ENCODE assay signal across 17 cellular contexts in the genomic region with DNA sequence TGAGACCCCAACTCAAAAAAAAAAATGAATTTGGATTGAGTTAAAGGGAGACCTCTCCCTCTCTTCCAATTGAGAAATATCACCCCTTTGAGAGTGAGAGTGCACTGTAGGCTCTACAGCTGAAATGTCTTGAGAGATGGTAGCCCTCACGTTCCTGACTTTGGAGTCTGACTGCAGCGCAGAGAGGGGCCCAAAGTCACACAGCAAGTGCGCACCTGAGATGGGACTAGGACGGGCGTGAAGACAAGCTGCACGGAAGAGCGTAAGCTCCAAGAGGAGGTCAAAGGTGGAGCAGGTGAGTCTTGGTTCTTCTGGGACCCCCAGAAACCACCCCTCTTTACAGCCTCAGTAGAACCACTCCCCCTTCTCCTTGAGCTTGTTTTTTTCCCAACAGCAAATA. TPM values are rescaled to one million over a fixed set of nuclear protein-coding genes. Genes with fewer than 3 reads are reported as not detected.
A peak's percentile ranks its signal among the peaks of the same experiment; 100 is the strongest.
DNase-seq lines count a peak whose midpoint lies in the region; ATAC-seq and TF ChIP-seq lines count a peak whose summit lies in the region.
"Had no signal": no experiment of that assay in that cellular context is flagged by ENCODE, and none has a peak within 500 bp of the region (broad histone marks: within the 10 kb centered on the region; RNA-seq: fewer than 3 reads in every experiment).

No MANE protein-coding gene starts in this region.

- H3K4me3 Mint-ChIP-seq in stimulated activated naive CD8-positive, alpha-beta T cell treated with anti-CD3 and anti-CD28 coated beads, Interleukin-15, Interleukin-2, amounts not matched to agents 100 ng/mL and 50 ng/mL, for 24 hours = peak overlapping the region; percentile 99
- no peak overlapping the region for H3K4me3 Mint-ChIP-seq in naive B cell
- H3K4me3 Mint-ChIP-seq: brain had no signal

- H3K27ac ChIP-seq in vagina = peak overlapping the region; percentile 12
- H3K27ac ChIP-seq: VCaP had no signal

- peak overlapping the region; percentile 100 for H3K27ac Mint-ChIP-seq in stimulated activated naive CD8-positive, alpha-beta T cell treated with anti-CD3 and anti-CD28 coated beads, Interleukin-15, Interleukin-2, amounts not matched to agents 100 ng/mL and 50 ng/mL, for 24 hours
- H3K27ac Mint-ChIP-seq in activated naive CD4-positive, alpha-beta T cell treated with anti-CD3 and anti-CD28 coated beads, Interleukin-2, amount 50 U/mL, for 72 hours = peak overlapping the region; percentile 93 to 98
- H3K27ac Mint-ChIP-seq in naive B cell = peak overlapping the region in 4 of 6 donors; percentile 18 to 77 (median 48)

- no peaks in the 10 kb centered on the region for H3K27me3 ChIP-seq in vagina

- intact Hi-C loops in vagina (cut with DNase I) = no loop called here

- no peaks in the 10 kb centered on the region for H3K27me3 Mint-ChIP-seq in stimulated activated naive CD8-positive, alpha-beta T cell treated with anti-CD3 and anti-CD28 coated beads, Interleukin-15, Interleukin-2, amounts not matched to agents 100 ng/mL and 50 ng/mL, for 24 hours
- H3K27me3 Mint-ChIP-seq in naive B cell = no peaks in the 10 kb centered on the region
- H3K27me3 Mint-ChIP-seq: brain had no signal

- no peaks in the 10 kb centered on the region for H3K36me3 ChIP-seq in vagina

- H3K9me3 ChIP-seq in vagina = no peaks in the 10 kb centered on the region

- no peaks in the 10 kb centered on the region for H3K9me3 Mint-ChIP-seq in stimulated activated naive CD8-positive, alpha-beta T cell treated with anti-CD3 and anti-CD28 coated beads, Interleukin-15, Interleukin-2, amounts not matched to agents 100 ng/mL and 50 ng/mL, for 24 hours
- no peaks in the 10 kb centered on the region for H3K9me3 Mint-ChIP-seq in activated naive CD4-positive, alpha-beta T cell treated with anti-CD3 and anti-CD28 coated beads, Interleukin-2, amount 50 U/mL, for 72 hours
- no peaks in the 10 kb centered on the region for H3K9me3 Mint-ChIP-seq in naive B cell
- H3K9me3 Mint-ChIP-seq: brain had no signal

- TF ChIP-seq CTCF in vagina (IDR thresholded peaks at IDR 0.05) = no peak

- no peak for ATAC-seq in stimulated activated naive CD8-positive, alpha-beta T cell treated with anti-CD3 and anti-CD28 coated beads, Interleukin-15, Interleukin-2, amounts not matched to agents 100 U/mL and 50 U/mL, for 24 hours
- no peak for ATAC-seq in activated naive CD4-positive, alpha-beta T cell treated with anti-CD3 and anti-CD28 coated beads, Interleukin-2, amount 50 U/mL, for 72 hours
- no peak for ATAC-seq in naive B cell (ENCODE audit: low read depth in 2 of 2)
- no peak for ATAC-seq in HG03025 (IDR thresholded peaks at IDR 0.05; ENCODE audit: low FRiP score, unreplicated experiment)
- ATAC-seq: SK-N-SH treated with all-trans-retinoic acid at 6 μM for 48 hours had no signal

- H3K36me3 Mint-ChIP-seq in stimulated activated naive CD8-positive, alpha-beta T cell treated with anti-CD3 and anti-CD28 coated beads, Interleukin-15, Interleukin-2, amounts not matched to agents 100 ng/mL and 50 ng/mL, for 24 hours (ENCODE audit: low read depth) = peaks cover 23% of the 10 kb centered on the region
- H3K36me3 Mint-ChIP-seq in activated naive CD4-positive, alpha-beta T cell treated with anti-CD3 and anti-CD28 coated beads, Interleukin-2, amount 50 U/mL, for 72 hours = peaks cover 17 to 40% of the 10 kb centered on the region in 2 donors
- H3K36me3 Mint-ChIP-seq in naive B cell = no peaks in the 10 kb centered on the region
- H3K36me3 Mint-ChIP-seq: brain had no signal

- peak overlapping the region; percentile 19 to 25 for H3K4me3 ChIP-seq in vagina

- no peak for TF ChIP-seq POLR2A in vagina (IDR thresholded peaks at IDR 0.05)

- peaks cover 57% of the 10 kb centered on the region for H3K4me1 Mint-ChIP-seq in stimulated activated naive CD8-positive, alpha-beta T cell treated with anti-CD3 and anti-CD28 coated beads, Interleukin-15, Interleukin-2, amounts not matched to agents 100 ng/mL and 50 ng/mL, for 24 hours (ENCODE audit: low read depth)
- peaks cover 7 to 17% (median 10%) of the 10 kb centered on the region in 3 donors for H3K4me1 Mint-ChIP-seq in naive B cell

- H3K4me1 ChIP-seq in vagina = no peaks in the 10 kb centered on the region

- DNase-seq in stimulated activated naive CD8-positive, alpha-beta T cell treated with anti-CD3 and anti-CD28 coated beads, Interleukin-15, Interleukin-2, amounts not matched to agents 100 U/mL and 50 U/mL, for 24 hours = no peak
- DNase-seq in activated naive CD4-positive, alpha-beta T cell treated with anti-CD3 and anti-CD28 coated beads, Interleukin-2, amount 50 U/mL, for 72 hours (ENCODE audit: low spot score in 2 of 2) = no peak
- DNase-seq in naive B cell = no peak
- no peak for DNase-seq in vagina (ENCODE audit: extremely low spot score in 2 of 2)
- DNase-seq in GDM1 (lab: John Stamatoyannopoulos, UW) = no peak
- no peak for DNase-seq in HCEC 1CT
- DNase-seq: DMS53, NCI-H146, NCI-H446 treated with DMSO at 0.1 percent for 48 hours, occipital lobe had no signal

RNA-seq across cellular contexts. Expression of a gene that starts 0.6 kb away (rescaled TPM):
- total RNA-seq in activated naive CD4-positive, alpha-beta T cell treated with anti-CD3 and anti-CD28 coated beads, Interleukin-2, amount 50 U/mL, for 72 hours = 10 to 100 TPM; 33.7 to 66.8 TPM
- polyA plus RNA-seq in naive B cell (ENCODE audit: low read depth in 6 of 6) = under 1 TPM in 4 of 6 donors, not detected in 2; 0.09 to 0.40 (median 0.23) TPM
- 3.7 TPM for total RNA-seq in vagina
- total RNA-seq: fibroblast of villous mesenchyme, lung microvascular endothelial cell, occipital lobe had no signal

RNA-seq across cellular contexts. Expression of a gene that starts 39.8 kb away (rescaled TPM):
- 100 to 1,000 TPM in 1 of 2 donors, 10 to 100 TPM in 1; 75.5 to 107 TPM for total RNA-seq in activated naive CD4-positive, alpha-beta T cell treated with anti-CD3 and anti-CD28 coated beads, Interleukin-2, amount 50 U/mL, for 72 hours
- 100 to 1,000 TPM in 5 of 6 donors, 10 to 100 TPM in 1; 84.9 to 162 (median 111) TPM for polyA plus RNA-seq in naive B cell (ENCODE audit: low read depth in 6 of 6)
- 64.3 TPM for total RNA-seq in vagina

Comparison
In these comparisons a context has a peak if more than half of its experiments do, and no peak if none do; other contexts are left out.
1. H3K27ac Mint-ChIP-seq: peak in every context shown above with its lines; median percentile 100 in stimulated activated naive CD8-positive, alpha-beta T cell treated with anti-CD3 and anti-CD28 coated beads, Interleukin-15, Interleukin-2, amounts not matched to agents 100 ng/mL and 50 ng/mL, for 24 hours; 96 in activated naive CD4-positive, alpha-beta T cell treated with anti-CD3 and anti-CD28 coated beads, Interleukin-2, amount 50 U/mL, for 72 hours; 48 in naive B cell.